8 cellular contexts compared by ENCODE assay signal in the genomic region with DNA sequence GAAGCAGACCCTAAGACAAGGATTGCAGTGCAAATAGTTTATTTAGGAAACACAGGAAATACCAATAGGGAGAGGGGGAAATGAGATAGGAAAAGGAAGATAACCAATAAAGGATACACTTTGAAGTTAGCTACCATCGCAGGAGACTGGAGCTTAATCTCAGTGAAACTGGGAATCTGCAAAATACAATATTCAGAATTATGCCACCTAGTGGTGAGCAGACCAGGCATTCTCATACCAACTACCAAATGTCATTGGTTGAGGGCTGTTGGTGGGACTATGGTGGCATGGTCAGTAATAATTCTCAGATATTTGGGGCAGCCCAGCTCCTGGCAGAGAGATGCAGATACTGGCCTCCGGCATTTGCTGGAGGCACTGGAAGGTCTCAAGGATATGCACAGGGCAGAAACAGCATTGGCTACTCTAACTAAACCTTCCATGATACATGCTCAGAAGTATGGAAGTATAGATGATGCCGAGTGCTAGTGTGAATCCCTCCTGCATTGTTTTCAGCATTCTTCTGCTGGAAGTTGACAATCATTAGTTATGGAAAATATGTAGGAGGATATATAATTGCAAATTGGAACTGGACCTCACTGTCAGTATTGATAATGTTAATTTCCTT. TPM values are rescaled to one million over a fixed set of nuclear protein-coding genes. Genes with fewer than 3 reads are reported as not detected.
A peak's percentile ranks its signal among the peaks of the same experiment; 100 is the strongest.
DNase-seq lines count a peak whose midpoint lies in the region; ATAC-seq and TF ChIP-seq lines count a peak whose summit lies in the region.

No MANE protein-coding gene starts in this region.

- peaks cover 4 to 16% (median 6%) of the 10 kb centered on the region in 4 donors for H3K4me1 Mint-ChIP-seq in CD4-positive, CD25-positive, alpha-beta regulatory T cell

- intact Hi-C loops in esophagus muscularis mucosa (cut with DNase I) (no loop called here), ovary (cut with DNase I) (no loop called here)

- TF ChIP-seq CTCF in GM13976 (IDR thresholded peaks at IDR 0.05; ENCODE audit: borderline replicate concordance, control extremely low read depth, extremely low read depth, insufficient read depth, missing control alignments) (peak; percentile 33), esophagus muscularis mucosa (IDR thresholded peaks at IDR 0.05) (peak; percentile 27 to 61 (median 46)), ovary (IDR thresholded peaks at IDR 0.05) (no peak)

- H4K8ac ChIP-seq in trophoblast cell (ENCODE audit: low read depth, low read length): no peak overlapping the region

- no peaks in the 10 kb centered on the region for H3K36me3 ChIP-seq in CD4-positive, CD25-positive, alpha-beta regulatory T cell (ENCODE audit: control insufficient read depth, insufficient read depth, low read length)
- H3K36me3 ChIP-seq in esophagus muscularis mucosa: no peaks in the 10 kb centered on the region
- H3K36me3 ChIP-seq in trophoblast cell (ENCODE audit: control insufficient read depth in 1 of 2, insufficient read depth in 2 of 2, low read length in 2 of 2): no peaks in the 10 kb centered on the region
- H3K36me3 ChIP-seq in ovary: no peaks in the 10 kb centered on the region

- no peak for TF ChIP-seq EP300 in esophagus muscularis mucosa (IDR thresholded peaks at IDR 0.05)
- TF ChIP-seq EP300 in ovary (IDR thresholded peaks at IDR 0.05): no peak

- in situ Hi-C loops in GM13976 (cut with MboI; ENCODE audit: low sequenced_read_pairs, unreplicated experiment): no loop called here

- H2AFZ ChIP-seq in trophoblast cell (ENCODE audit: insufficient read depth, low read length, poor library complexity): no peak overlapping the region

- H2BK12ac ChIP-seq in trophoblast cell (ENCODE audit: low read length): no peak overlapping the region

- H4K12ac ChIP-seq in trophoblast cell (ENCODE audit: low read depth, low read length): no peak overlapping the region

- H3K14ac ChIP-seq in trophoblast cell (ENCODE audit: low read length): no peak overlapping the region

- no peak overlapping the region for H2BK120ac ChIP-seq in trophoblast cell (ENCODE audit: insufficient read depth, low read length, poor library complexity)

- H3K9me3 ChIP-seq in CD4-positive, CD25-positive, alpha-beta regulatory T cell (ENCODE audit: control insufficient read depth in 2 of 2, low read length in 2 of 2): no peaks in the 10 kb centered on the region
- H3K9me3 ChIP-seq in esophagus muscularis mucosa (no peaks in the 10 kb centered on the region), trophoblast cell (ENCODE audit: insufficient read depth, low read depth, low read length) (no peaks in the 10 kb centered on the region), ovary (no peaks in the 10 kb centered on the region)

- no peak overlapping the region for H3K9ac ChIP-seq in trophoblast cell (ENCODE audit: low read length)

- H3K27ac ChIP-seq in CD4-positive, CD25-positive, alpha-beta regulatory T cell (ENCODE audit: insufficient read depth, low read length, poor library complexity, severe bottlenecking): no peak overlapping the region
- no peak overlapping the region for H3K27ac ChIP-seq in esophagus muscularis mucosa (replicated peaks in 1 of 4)
- H3K27ac ChIP-seq in trophoblast cell (ENCODE audit: low read depth, low read length): no peak overlapping the region
- no peak overlapping the region for H3K27ac ChIP-seq in ovary

- H3K79me1 ChIP-seq in trophoblast cell (ENCODE audit: low read length): no peaks in the 10 kb centered on the region

- H3K9me3 Mint-ChIP-seq in CD4-positive, CD25-positive, alpha-beta regulatory T cell: no peaks in the 10 kb centered on the region

- no peak overlapping the region for H2BK5ac ChIP-seq in trophoblast cell (ENCODE audit: low read depth, low read length, poor library complexity)

- H3K27me3 ChIP-seq in CD4-positive, CD25-positive, alpha-beta regulatory T cell (ENCODE audit: control insufficient read depth, insufficient read depth, low read length): no peaks in the 10 kb centered on the region
- H3K27me3 ChIP-seq in esophagus muscularis mucosa (no peaks in the 10 kb centered on the region), trophoblast cell (ENCODE audit: insufficient read depth, low read length) (no peaks in the 10 kb centered on the region), ovary (no peaks in the 10 kb centered on the region)

- no peak overlapping the region for H3K4ac ChIP-seq in trophoblast cell (ENCODE audit: low read depth, low read length)

- no peak overlapping the region for H3K4me2 ChIP-seq in trophoblast cell (ENCODE audit: low read length)

- TF ChIP-seq POLR2A in esophagus muscularis mucosa (IDR thresholded peaks at IDR 0.05; ENCODE audit: low read depth) (no peak), ovary (IDR thresholded peaks at IDR 0.05) (no peak)

- H3K27me3 Mint-ChIP-seq in CD4-positive, CD25-positive, alpha-beta regulatory T cell: no peaks in the 10 kb centered on the region

- no peaks in the 10 kb centered on the region for H3K79me2 ChIP-seq in trophoblast cell (ENCODE audit: control insufficient read depth, insufficient read depth, low read length, poor library complexity)

- peaks cover 5% of the 10 kb centered on the region for H3K36me3 Mint-ChIP-seq in CD4-positive, CD25-positive, alpha-beta regulatory T cell

- DNase-seq in CD4-positive, CD25-positive, alpha-beta regulatory T cell: peak in 2 of 3 donors; percentile 33 to 39
- DNase-seq in GM13976 (ENCODE audit: low spot score) (peak; percentile 35), RPMI7951 (ENCODE audit: low read depth) (peak; percentile 23), esophagus muscularis mucosa (ENCODE audit: extremely low spot score) (no peak), trophoblast cell (peak; percentile 16 to 62), ovary (no peak)

- H3K27ac Mint-ChIP-seq in CD4-positive, CD25-positive, alpha-beta regulatory T cell: no peak overlapping the region

- no peak overlapping the region for H3K18ac ChIP-seq in trophoblast cell (ENCODE audit: low read length)

- H3K4me3 Mint-ChIP-seq in CD4-positive, CD25-positive, alpha-beta regulatory T cell: no peak overlapping the region

- no peak overlapping the region for H3K4me3 ChIP-seq in CD4-positive, CD25-positive, alpha-beta regulatory T cell (ENCODE audit: low read depth, low read length)
- no peak overlapping the region for H3K4me3 ChIP-seq in esophagus muscularis mucosa
- no peak overlapping the region for H3K4me3 ChIP-seq in trophoblast cell (ENCODE audit: low read depth, low read length)
- H3K4me3 ChIP-seq in ovary: no peak overlapping the region

- H2AK5ac ChIP-seq in trophoblast cell (ENCODE audit: low read length): no peak overlapping the region

- no peaks in the 10 kb centered on the region for H3K4me1 ChIP-seq in CD4-positive, CD25-positive, alpha-beta regulatory T cell (ENCODE audit: control insufficient read depth, insufficient read depth, low read length, poor library complexity, severe bottlenecking)
- H3K4me1 ChIP-seq in esophagus muscularis mucosa (no peaks in the 10 kb centered on the region), trophoblast cell (ENCODE audit: control insufficient read depth in 1 of 2, insufficient read depth in 2 of 2, low read length in 2 of 2) (no peaks in the 10 kb centered on the region), ovary (ENCODE audit: insufficient read depth) (no peaks in the 10 kb centered on the region)

- no peak overlapping the region for H3K23ac ChIP-seq in trophoblast cell (ENCODE audit: low read length)

- no peak overlapping the region for H4K91ac ChIP-seq in trophoblast cell (ENCODE audit: low read depth, low read length)

- 71% methylated on average over 3 of the region's 3 CpGs for WGBS in esophagus muscularis mucosa
- WGBS in trophoblast cell (ENCODE audit: extremely low coverage, insufficient coverage, insufficient read length): no CpG with 5 or more reads among the region's 3 CpGs
- 58 to 68% (median 66%) methylated on average over 3 of the region's 3 CpGs for WGBS in ovary, 3 donors

- peak in 1 of 2 donors; percentile 37 for ATAC-seq in CD4-positive, CD25-positive, alpha-beta regulatory T cell (ENCODE audit: low read depth in 2 of 2)
- no peak for ATAC-seq in HG03457 (IDR thresholded peaks at IDR 0.05; ENCODE audit: unreplicated experiment)
- ATAC-seq in HG03139 (IDR thresholded peaks at IDR 0.05; ENCODE audit: unreplicated experiment): no peak

RNA-seq across cellular contexts. Expression of a gene that starts 11.8 kb away (rescaled TPM):
- 2.1 TPM for total RNA-seq in CD4-positive, CD25-positive, alpha-beta regulatory T cell
- 1 to 10 TPM; 1.3 to 2.6 (median 1.8) TPM for polyA plus RNA-seq in CD4-positive, CD25-positive, alpha-beta regulatory T cell
- 2.8 and 3.1 TPM in 2 replicates for total RNA-seq in RPMI7951 (2014; rRNA removed; shearing (Covaris generic))
- total RNA-seq in esophagus muscularis mucosa (under 1 TPM; 0.66 to 0.91 (median 0.79) TPM), ovary (1 to 10 TPM in 5 of 7 donors, under 1 TPM in 2; 0.60 to 3.4 (median 1.2) TPM)
- 1.7 and 1.8 TPM in 2 replicates for polyA plus RNA-seq in trophoblast cell (2013)
- polyA plus RNA-seq in ovary: 1 to 10 TPM in 1 of 2 donors, under 1 TPM in 1; 0.64 to 1.5 TPM

RNA-seq across cellular contexts. Expression of a gene that starts 38.6 kb away (rescaled TPM):
- total RNA-seq in CD4-positive, CD25-positive, alpha-beta regulatory T cell: 3.3 TPM
- 1 to 10 TPM; 3.7 to 6.9 (median 4.2) TPM for polyA plus RNA-seq in CD4-positive, CD25-positive, alpha-beta regulatory T cell
- 4.9 and 6.3 TPM in 2 replicates for total RNA-seq in RPMI7951 (2014; rRNA removed; shearing (Covaris generic))
- 1 to 10 TPM; 2.5 to 5.8 (median 4.4) TPM for total RNA-seq in esophagus muscularis mucosa
- polyA plus RNA-seq in trophoblast cell (2013): 1.8 TPM in 2 replicates
- total RNA-seq in ovary: 1 to 10 TPM; 2.3 to 5.4 (median 3.6) TPM
- polyA plus RNA-seq in ovary: 1 to 10 TPM; 1.9 to 4.5 TPM

Comparison
In these comparisons a context has a peak if more than half of its experiments do, and no peak if none do; other contexts are left out.
1. DNase-seq: peak in CD4-positive, CD25-positive, alpha-beta regulatory T cell (2 of 3), GM13976 (single experiment), RPMI7951 (single experiment) and trophoblast cell (2 of 2); none in esophagus muscularis mucosa (single experiment) and ovary (0 of 5).
2. CTCF ChIP-seq: peak in GM13976 (single experiment) and esophagus muscularis mucosa (3 of 3); none in ovary (0 of 3).